Comparison of ENCODE assay signal across 8 cellular contexts in the genomic region with DNA sequence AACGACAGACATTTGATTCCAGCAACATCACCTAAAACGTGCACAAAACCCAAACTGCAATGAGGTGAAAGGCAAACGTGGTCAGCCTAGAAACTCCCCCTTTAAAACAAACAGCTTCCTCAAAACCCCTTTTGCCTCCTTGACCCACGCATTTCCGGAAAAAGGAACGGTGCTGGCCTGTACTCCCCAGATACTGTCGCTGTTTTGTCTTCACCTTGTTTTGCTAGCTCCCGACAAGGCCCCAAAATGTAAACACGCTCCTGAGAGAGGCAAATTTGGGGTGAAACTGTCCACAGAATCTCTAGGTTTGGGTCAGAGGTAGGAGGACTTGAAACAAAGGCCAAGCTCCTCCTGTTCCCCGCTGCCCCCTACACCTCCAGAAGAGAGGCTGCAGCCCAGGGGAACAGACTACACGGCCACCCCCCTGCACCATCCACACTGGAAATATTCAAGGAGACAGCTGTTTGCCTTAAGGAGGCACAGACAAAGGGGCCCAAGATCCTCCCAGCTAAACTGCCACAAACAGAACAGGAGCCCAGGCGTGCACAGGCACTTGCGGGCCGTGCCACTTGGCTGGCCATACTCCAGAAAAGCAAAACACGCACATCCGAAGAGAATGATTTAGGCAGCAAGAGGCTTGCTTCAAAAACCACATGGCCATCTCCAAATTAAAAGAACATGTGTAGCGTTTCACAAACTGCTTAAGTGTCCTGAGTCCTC.
DNase-seq lines count a peak whose midpoint lies in the region; ATAC-seq and TF ChIP-seq lines count a peak whose summit lies in the region.

No MANE protein-coding gene starts in this region.

- H3K27me3 Mint-ChIP-seq in progenitor cell of endocrine pancreas: peaks cover 3% of the 10 kb centered on the region

- peak overlapping the region; percentile 97 for H3K4me2 ChIP-seq in DND-41 (ENCODE audit: insufficient read depth, low read length)

- peaks cover 40% of the 10 kb centered on the region for H3K4me1 ChIP-seq in DND-41 (ENCODE audit: insufficient read depth, low read length)

- peak; percentile 18 for DNase-seq in DND-41
- peak; percentile 46 for DNase-seq in HuH-7.5 (ENCODE audit: low spot score)
- peak; percentile 24 for DNase-seq in germinal center (ENCODE audit: low spot score)
- DNase-seq in progenitor cell of endocrine pancreas (ENCODE audit: low spot score, unreplicated experiment): no peak
- no peak for DNase-seq in NCI-H2081 (lab: John Stamatoyannopoulos, UW)
- DNase-seq in NCI-H345 (lab: John Stamatoyannopoulos, UW): no peak

- H3K4me3 ChIP-seq in DND-41 (ENCODE audit: low read depth in 1 of 2, low read length in 2 of 2) (peak overlapping the region; percentile 25 to 74; a peak in 3 of 4 replicates), WI38 (ENCODE audit: low read depth, low read length) (peak overlapping the region; percentile 77)

- H3K79me2 ChIP-seq in DND-41 (ENCODE audit: insufficient read depth, low read length): peaks cover 53% of the 10 kb centered on the region

- H4K20me1 ChIP-seq in DND-41 (ENCODE audit: insufficient read depth, low read length): peaks cover 42% of the 10 kb centered on the region

- peak overlapping the region; percentile 80 for H3K4me3 Mint-ChIP-seq in progenitor cell of endocrine pancreas (ENCODE audit: low read depth)

- H3K36me3 ChIP-seq in DND-41 (ENCODE audit: insufficient read depth, low read length): no peaks in the 10 kb centered on the region

- no peaks in the 10 kb centered on the region for H3K9me3 Mint-ChIP-seq in progenitor cell of endocrine pancreas (ENCODE audit: low read depth)

- peak; percentile 29 for TF ChIP-seq CTCF in DND-41 (IDR thresholded peaks at IDR 0.05; ENCODE audit: borderline replicate concordance, extremely low read depth, low read length, poor library complexity, severe bottlenecking)
- TF ChIP-seq CTCF in WI38 (IDR thresholded peaks at IDR 0.05; ENCODE audit: low read depth, low read length): no peak
- no peak for TF ChIP-seq CTCF in progenitor cell of endocrine pancreas (IDR thresholded peaks at IDR 0.05; ENCODE audit: unreplicated experiment)

- H3K36me3 Mint-ChIP-seq in progenitor cell of endocrine pancreas (ENCODE audit: insufficient read depth): no peaks in the 10 kb centered on the region

- H3K4me1 Mint-ChIP-seq in progenitor cell of endocrine pancreas (ENCODE audit: low read depth): peaks cover 17% of the 10 kb centered on the region

- no peaks in the 10 kb centered on the region for H3K9me3 ChIP-seq in DND-41 (ENCODE audit: insufficient read depth, low read length, severe bottlenecking)

- peak overlapping the region; percentile 73; the same call in 1 of the 2 replicates for H3K9ac ChIP-seq in DND-41 (ENCODE audit: low read depth, low read length)

- no peaks in the 10 kb centered on the region for H3K27me3 ChIP-seq in DND-41 (ENCODE audit: insufficient read depth, low read length, poor library complexity)

- H2AFZ ChIP-seq in DND-41 (ENCODE audit: low read depth, low read length): no peak overlapping the region

- H3K27ac Mint-ChIP-seq in progenitor cell of endocrine pancreas: peak overlapping the region; percentile 91

- H3K27ac ChIP-seq in DND-41 (ENCODE audit: low read length): peak overlapping the region; percentile 12; the same call in 1 of the 2 replicates

- ATAC-seq in DND-41 (ENCODE audit: insufficient read depth, low read depth) (0 out of 3 replicates have a peak, but pooled peaks have one; percentile 16), GM19455 (IDR thresholded peaks at IDR 0.05; ENCODE audit: unreplicated experiment) (no peak)

Comparison
In these comparisons a context has a peak if more than half of its experiments do, and no peak if none do; other contexts are left out.
1. DNase-seq: peak in DND-41 (single experiment), HuH-7.5 (single experiment) and germinal center (single experiment); none in progenitor cell of endocrine pancreas (single experiment), NCI-H2081 (0 of 2) and NCI-H345 (single experiment).